ENCODE assay signal across 1 cellular context in genomic region chrX:48471504-48471903, GRCh38.
TF ChIP-seq lines count a peak whose summit lies in the region.

No MANE protein-coding gene starts in this region.

TF ChIP-seq in K562, 482 proteins besides CTCF, POLR2A, EP300 and RAD21:
- TF ChIP-seq HINFP (tag; conservative IDR thresholded peaks at IDR 0.05; ENCODE audit: low read depth) (no peak), MAX (CRISPR knock-in tag; IDR thresholded peaks at IDR 0.05) (no peak), KLF16 (IDR thresholded peaks at IDR 0.05) (no peak), BRF1 (IDR thresholded peaks at IDR 0.05; ENCODE audit: borderline replicate concordance, extremely low read depth, insufficient read length) (no peak)
TF ChIP-seq in K562: peak in this region for 0.
